ENCODE assay signal across 1 cellular context in genomic region chr1:197706593-197706992, GRCh38.
A peak's percentile ranks its signal among the peaks of the same experiment; 100 is the strongest.
TF ChIP-seq lines count a peak whose summit lies in the region.

No MANE protein-coding gene starts in this region.

TF ChIP-seq in K562, 482 proteins besides CTCF, POLR2A, EP300 and RAD21 (continued from another document):
- no peak for TF ChIP-seq THRA (IDR thresholded peaks at IDR 0.05)
- TF ChIP-seq SOX6 (IDR thresholded peaks at IDR 0.05): peak; percentile 21; the same call in 1 of the 2 replicates
- no peak for TF ChIP-seq ZNF263 (CRISPR knock-in tag; IDR thresholded peaks at IDR 0.05; ENCODE audit: borderline replicate concordance)
- TF ChIP-seq PHB (CRISPR knock-in tag; IDR thresholded peaks at IDR 0.05): no peak
- no peak for TF ChIP-seq SMARCA5 (IDR thresholded peaks at IDR 0.05)
- TF ChIP-seq CBFA2T3 (IDR thresholded peaks at IDR 0.05): 0 out of 2 replicates have a peak, but pooled peaks have one; percentile 16
- TF ChIP-seq ZKSCAN3 (CRISPR knock-in tag; IDR thresholded peaks at IDR 0.05): no peak
- no peak for TF ChIP-seq ZNF232 (CRISPR knock-in tag; IDR thresholded peaks at IDR 0.05)
- TF ChIP-seq EGR1 (conservative IDR thresholded peaks at IDR 0.05): no peak
